In the genomic region with DNA sequence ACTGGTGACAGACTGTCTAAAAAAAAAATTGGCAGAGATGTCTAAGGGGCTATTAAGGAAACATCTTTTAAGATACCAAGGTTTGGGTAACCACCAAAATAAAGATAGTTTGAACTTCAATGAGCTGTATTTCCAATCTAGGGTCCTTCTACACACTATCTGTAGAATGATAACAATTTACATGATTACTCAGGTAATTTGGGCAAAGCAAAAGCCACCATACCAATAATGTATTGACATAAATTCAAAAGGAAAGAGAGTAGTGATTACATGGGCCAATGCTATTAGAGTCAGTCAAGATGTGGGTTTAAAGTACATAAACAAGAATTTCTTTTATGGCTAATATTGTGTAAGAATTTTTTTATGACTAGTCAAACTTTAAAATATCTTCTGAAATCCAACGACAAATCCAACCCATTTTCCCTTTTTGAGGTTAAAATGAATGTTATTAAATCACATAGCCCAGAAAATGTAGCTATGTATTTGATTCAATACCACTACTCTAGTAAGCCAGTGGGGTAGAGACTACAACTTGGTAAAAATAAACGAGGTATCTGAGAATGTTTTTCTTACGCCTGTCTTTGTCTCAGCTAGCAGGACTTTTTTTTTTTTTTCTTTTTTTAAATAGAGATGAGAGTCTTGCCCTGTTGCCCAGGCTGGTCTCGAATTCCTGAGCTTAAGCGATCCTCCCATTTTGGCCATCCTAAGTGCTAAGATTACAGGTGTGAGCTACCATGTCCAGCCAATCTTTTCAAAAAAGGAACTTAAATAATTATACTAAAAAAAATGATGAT, we compare ENCODE assay signal across 1 cellular context.
A peak's percentile ranks its signal among the peaks of the same experiment; 100 is the strongest.
TF ChIP-seq lines count a peak whose summit lies in the region.

No MANE protein-coding gene starts in this region.

TF ChIP-seq in HepG2, 621 proteins besides CTCF, POLR2A, EP300 and RAD21:
- TF ChIP-seq MBD4 (IDR thresholded peaks at IDR 0.05; ENCODE audit: borderline replicate concordance, low read length) (peak; percentile 93), ZSCAN31 (CRISPR knock-in tag; IDR thresholded peaks at IDR 0.05; ENCODE audit: low read depth) (0 out of 2 replicates have a peak, but pooled peaks have one; percentile 8), RBM22 (optimal IDR thresholded peaks at IDR 0.05; ENCODE audit: low read length) (peak; percentile 11), POLR2AphosphoS2 (IDR thresholded peaks at IDR 0.05; ENCODE audit: low read depth, low read length) (peak; percentile 95), HDAC1 (CRISPR knock-in tag; IDR thresholded peaks at IDR 0.05) (peak; percentile 7; the same call in 1 of the 2 replicates), ZFP82 (CRISPR knock-in tag; IDR thresholded peaks at IDR 0.05; ENCODE audit: borderline replicate concordance) (0 out of 2 replicates have a peak, but pooled peaks have one; percentile 42), ZNF589 (CRISPR knock-in tag; conservative IDR thresholded peaks at IDR 0.05) (no peak), ZGPAT (CRISPR knock-in tag; IDR thresholded peaks at IDR 0.05) (peak; percentile 11; the same call in 1 of the 2 replicates), ATF2 (CRISPR knock-in tag; IDR thresholded peaks at IDR 0.05) (0 out of 2 replicates have a peak, but pooled peaks have one; percentile 23), POLR2G (IDR thresholded peaks at IDR 0.05; ENCODE audit: low read depth, low read length) (peak; percentile 21; the same call in 1 of the 2 replicates), GATAD1 (CRISPR knock-in tag; IDR thresholded peaks at IDR 0.05) (0 out of 2 replicates have a peak, but pooled peaks have one; percentile 3), FIP1L1 (IDR thresholded peaks at IDR 0.05; ENCODE audit: borderline replicate concordance, insufficient read depth, low read depth, low read length) (no peak), ZNF256 (CRISPR knock-in tag; conservative IDR thresholded peaks at IDR 0.05) (no peak), HNRNPUL1 (IDR thresholded peaks at IDR 0.05; ENCODE audit: low read depth, low read length) (peak; percentile 47; the same call in 1 of the 2 replicates), ZSCAN12 (CRISPR knock-in tag; IDR thresholded peaks at IDR 0.05) (no peak), DPF2 (CRISPR knock-in tag; IDR thresholded peaks at IDR 0.05; ENCODE audit: borderline replicate concordance, low read depth) (no peak), AGO2 (optimal IDR thresholded peaks at IDR 0.05; ENCODE audit: low read depth, low read length) (peak; percentile 91), HNF4A (CRISPR knock-in tag; IDR thresholded peaks at IDR 0.05) (no peak), STAT6 (CRISPR knock-in tag; IDR thresholded peaks at IDR 0.05; ENCODE audit: borderline replicate concordance) (no peak), TAF15 (IDR thresholded peaks at IDR 0.05; ENCODE audit: low read depth, low read length, poor library complexity, severe bottlenecking) (no peak), ERF (CRISPR knock-in tag; IDR thresholded peaks at IDR 0.05) (no peak), SRSF4 (IDR thresholded peaks at IDR 0.05; ENCODE audit: low read depth, low read length, poor library complexity, severe bottlenecking) (peak; percentile 89), POLR2AphosphoS5 (IDR thresholded peaks at IDR 0.05; ENCODE audit: low read depth, low read length) (peak; percentile 60), ZNF816 (CRISPR knock-in tag; IDR thresholded peaks at IDR 0.05; ENCODE audit: borderline replicate concordance) (peak; percentile 61; the same call in 1 of the 2 replicates), TRIM22 (IDR thresholded peaks at IDR 0.05) (no peak), ZBTB25 (CRISPR knock-in tag; IDR thresholded peaks at IDR 0.05) (peak; percentile 13; the same call in 1 of the 2 replicates), ZNF850 (CRISPR knock-in tag; conservative IDR thresholded peaks at IDR 0.05) (peak; percentile 81; the same call in 1 of the 2 replicates), ZNF124 (CRISPR knock-in tag; IDR thresholded peaks at IDR 0.05) (0 out of 2 replicates have a peak, but pooled peaks have one; percentile 5), TAF1 (CRISPR knock-in tag; IDR thresholded peaks at IDR 0.05) (no peak), ZNF343 (CRISPR knock-in tag; IDR thresholded peaks at IDR 0.05) (no peak), RBFOX2 (IDR thresholded peaks at IDR 0.05; ENCODE audit: low read depth, low read length) (peak; percentile 66), GABPA (IDR thresholded peaks at IDR 0.05; ENCODE audit: low read depth, low read length) (no peak), GABPA (CRISPR knock-in tag; IDR thresholded peaks at IDR 0.05; ENCODE audit: low read depth) (no peak), ZNF790 (CRISPR knock-in tag; IDR thresholded peaks at IDR 0.05; ENCODE audit: borderline replicate concordance) (0 out of 2 replicates have a peak, but pooled peaks have one; percentile 31), ZNF777 (CRISPR knock-in tag; IDR thresholded peaks at IDR 0.05) (0 out of 2 replicates have a peak, but pooled peaks have one; percentile 24)
- TF ChIP-seq, protein P1, sequence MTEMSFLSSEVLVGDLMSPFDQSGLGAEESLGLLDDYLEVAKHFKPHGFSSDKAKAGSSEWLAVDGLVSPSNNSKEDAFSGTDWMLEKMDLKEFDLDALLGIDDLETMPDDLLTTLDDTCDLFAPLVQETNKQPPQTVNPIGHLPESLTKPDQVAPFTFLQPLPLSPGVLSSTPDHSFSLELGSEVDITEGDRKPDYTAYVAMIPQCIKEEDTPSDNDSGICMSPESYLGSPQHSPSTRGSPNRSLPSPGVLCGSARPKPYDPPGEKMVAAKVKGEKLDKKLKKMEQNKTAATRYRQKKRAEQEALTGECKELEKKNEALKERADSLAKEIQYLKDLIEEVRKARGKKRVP (CRISPR knock-in tag; IDR thresholded peaks at IDR 0.05): peak in 1 of 2 experiments; percentile 11; a peak in 1 of 4 replicates
- TF ChIP-seq, protein P2, sequence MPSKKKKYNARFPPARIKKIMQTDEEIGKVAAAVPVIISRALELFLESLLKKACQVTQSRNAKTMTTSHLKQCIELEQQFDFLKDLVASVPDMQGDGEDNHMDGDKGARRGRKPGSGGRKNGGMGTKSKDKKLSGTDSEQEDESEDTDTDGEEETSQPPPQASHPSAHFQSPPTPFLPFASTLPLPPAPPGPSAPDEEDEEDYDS (CRISPR knock-in tag; IDR thresholded peaks at IDR 0.05): no peak
TF ChIP-seq in HepG2: peak in this region for 22.
